Comparison of ENCODE assay signal across 1 cellular context in the genomic region with DNA sequence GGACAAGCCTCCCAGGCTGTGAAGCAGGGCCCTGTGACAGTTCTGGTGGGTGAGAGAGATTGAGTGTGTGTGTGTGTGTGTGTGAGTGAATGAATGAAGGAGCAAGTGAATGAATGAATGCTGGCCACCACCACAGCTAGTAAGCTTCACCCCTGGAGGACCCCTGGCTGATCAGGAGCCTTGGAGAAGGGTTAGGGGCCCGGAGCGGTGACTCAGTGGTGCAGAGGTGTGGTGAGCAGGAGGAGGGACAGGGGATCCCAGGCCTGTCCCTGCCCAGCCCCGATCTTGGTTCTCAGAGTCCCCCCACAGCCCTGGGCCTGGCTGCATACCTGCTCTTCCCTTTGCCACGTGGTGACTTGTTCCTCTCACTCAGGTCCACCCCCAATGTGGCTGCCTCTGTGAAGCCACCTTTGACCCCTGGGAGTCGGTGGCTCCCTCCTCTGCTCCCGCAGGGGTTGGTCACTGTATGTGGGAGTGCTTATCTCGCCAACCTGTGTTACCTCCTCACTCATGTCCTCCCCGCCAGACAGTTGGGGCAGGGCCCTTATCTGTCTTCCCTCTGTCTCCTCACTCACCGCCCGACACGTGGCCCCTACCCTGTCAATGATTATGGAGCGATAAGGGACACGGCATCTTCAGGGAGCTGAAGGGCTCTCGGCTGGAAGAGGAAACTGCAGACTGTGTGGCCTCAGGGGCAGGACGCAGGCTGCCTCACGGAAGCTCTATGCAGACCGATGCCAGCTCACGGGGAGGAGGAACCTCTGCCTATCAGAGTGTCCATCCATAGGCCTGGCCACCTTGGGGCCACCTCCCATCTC.
TF ChIP-seq lines count a peak whose summit lies in the region.

No MANE protein-coding gene starts in this region.

TF ChIP-seq in HepG2, 621 proteins besides CTCF, POLR2A, EP300 and RAD21 (continued from another document and continues in another):
- TF ChIP-seq, protein P1, sequence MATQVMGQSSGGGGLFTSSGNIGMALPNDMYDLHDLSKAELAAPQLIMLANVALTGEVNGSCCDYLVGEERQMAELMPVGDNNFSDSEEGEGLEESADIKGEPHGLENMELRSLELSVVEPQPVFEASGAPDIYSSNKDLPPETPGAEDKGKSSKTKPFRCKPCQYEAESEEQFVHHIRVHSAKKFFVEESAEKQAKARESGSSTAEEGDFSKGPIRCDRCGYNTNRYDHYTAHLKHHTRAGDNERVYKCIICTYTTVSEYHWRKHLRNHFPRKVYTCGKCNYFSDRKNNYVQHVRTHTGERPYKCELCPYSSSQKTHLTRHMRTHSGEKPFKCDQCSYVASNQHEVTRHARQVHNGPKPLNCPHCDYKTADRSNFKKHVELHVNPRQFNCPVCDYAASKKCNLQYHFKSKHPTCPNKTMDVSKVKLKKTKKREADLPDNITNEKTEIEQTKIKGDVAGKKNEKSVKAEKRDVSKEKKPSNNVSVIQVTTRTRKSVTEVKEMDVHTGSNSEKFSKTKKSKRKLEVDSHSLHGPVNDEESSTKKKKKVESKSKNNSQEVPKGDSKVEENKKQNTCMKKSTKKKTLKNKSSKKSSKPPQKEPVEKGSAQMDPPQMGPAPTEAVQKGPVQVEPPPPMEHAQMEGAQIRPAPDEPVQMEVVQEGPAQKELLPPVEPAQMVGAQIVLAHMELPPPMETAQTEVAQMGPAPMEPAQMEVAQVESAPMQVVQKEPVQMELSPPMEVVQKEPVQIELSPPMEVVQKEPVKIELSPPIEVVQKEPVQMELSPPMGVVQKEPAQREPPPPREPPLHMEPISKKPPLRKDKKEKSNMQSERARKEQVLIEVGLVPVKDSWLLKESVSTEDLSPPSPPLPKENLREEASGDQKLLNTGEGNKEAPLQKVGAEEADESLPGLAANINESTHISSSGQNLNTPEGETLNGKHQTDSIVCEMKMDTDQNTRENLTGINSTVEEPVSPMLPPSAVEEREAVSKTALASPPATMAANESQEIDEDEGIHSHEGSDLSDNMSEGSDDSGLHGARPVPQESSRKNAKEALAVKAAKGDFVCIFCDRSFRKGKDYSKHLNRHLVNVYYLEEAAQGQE (IDR thresholded peaks at IDR 0.05; ENCODE audit: borderline replicate concordance in 1 of 2, low read depth in 1 of 2, low read length in 2 of 2) = no peak
- TF ChIP-seq ATM (IDR thresholded peaks at IDR 0.05; ENCODE audit: borderline replicate concordance) = no peak
- no peak for TF ChIP-seq ZNF782 (CRISPR knock-in tag; IDR thresholded peaks at IDR 0.05; ENCODE audit: borderline replicate concordance)
- TF ChIP-seq ZNF383 (CRISPR knock-in tag; IDR thresholded peaks at IDR 0.05; ENCODE audit: borderline replicate concordance) = no peak
- TF ChIP-seq SNRNP70 (IDR thresholded peaks at IDR 0.05; ENCODE audit: low read depth, low read length) = no peak
- TF ChIP-seq ZNF3 (CRISPR knock-in tag; IDR thresholded peaks at IDR 0.05) = no peak
- TF ChIP-seq, protein P2, sequence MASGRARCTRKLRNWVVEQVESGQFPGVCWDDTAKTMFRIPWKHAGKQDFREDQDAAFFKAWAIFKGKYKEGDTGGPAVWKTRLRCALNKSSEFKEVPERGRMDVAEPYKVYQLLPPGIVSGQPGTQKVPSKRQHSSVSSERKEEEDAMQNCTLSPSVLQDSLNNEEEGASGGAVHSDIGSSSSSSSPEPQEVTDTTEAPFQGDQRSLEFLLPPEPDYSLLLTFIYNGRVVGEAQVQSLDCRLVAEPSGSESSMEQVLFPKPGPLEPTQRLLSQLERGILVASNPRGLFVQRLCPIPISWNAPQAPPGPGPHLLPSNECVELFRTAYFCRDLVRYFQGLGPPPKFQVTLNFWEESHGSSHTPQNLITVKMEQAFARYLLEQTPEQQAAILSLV (CRISPR knock-in tag; IDR thresholded peaks at IDR 0.05; ENCODE audit: borderline replicate concordance) = peak; percentile 68; the same call in 1 of the 2 replicates
- TF ChIP-seq, protein P3, sequence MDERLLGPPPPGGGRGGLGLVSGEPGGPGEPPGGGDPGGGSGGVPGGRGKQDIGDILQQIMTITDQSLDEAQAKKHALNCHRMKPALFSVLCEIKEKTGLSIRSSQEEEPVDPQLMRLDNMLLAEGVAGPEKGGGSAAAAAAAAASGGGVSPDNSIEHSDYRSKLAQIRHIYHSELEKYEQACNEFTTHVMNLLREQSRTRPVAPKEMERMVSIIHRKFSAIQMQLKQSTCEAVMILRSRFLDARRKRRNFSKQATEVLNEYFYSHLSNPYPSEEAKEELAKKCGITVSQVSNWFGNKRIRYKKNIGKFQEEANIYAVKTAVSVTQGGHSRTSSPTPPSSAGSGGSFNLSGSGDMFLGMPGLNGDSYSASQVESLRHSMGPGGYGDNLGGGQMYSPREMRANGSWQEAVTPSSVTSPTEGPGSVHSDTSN (CRISPR knock-in tag; IDR thresholded peaks at IDR 0.05) = no peak
- TF ChIP-seq, protein P4, sequence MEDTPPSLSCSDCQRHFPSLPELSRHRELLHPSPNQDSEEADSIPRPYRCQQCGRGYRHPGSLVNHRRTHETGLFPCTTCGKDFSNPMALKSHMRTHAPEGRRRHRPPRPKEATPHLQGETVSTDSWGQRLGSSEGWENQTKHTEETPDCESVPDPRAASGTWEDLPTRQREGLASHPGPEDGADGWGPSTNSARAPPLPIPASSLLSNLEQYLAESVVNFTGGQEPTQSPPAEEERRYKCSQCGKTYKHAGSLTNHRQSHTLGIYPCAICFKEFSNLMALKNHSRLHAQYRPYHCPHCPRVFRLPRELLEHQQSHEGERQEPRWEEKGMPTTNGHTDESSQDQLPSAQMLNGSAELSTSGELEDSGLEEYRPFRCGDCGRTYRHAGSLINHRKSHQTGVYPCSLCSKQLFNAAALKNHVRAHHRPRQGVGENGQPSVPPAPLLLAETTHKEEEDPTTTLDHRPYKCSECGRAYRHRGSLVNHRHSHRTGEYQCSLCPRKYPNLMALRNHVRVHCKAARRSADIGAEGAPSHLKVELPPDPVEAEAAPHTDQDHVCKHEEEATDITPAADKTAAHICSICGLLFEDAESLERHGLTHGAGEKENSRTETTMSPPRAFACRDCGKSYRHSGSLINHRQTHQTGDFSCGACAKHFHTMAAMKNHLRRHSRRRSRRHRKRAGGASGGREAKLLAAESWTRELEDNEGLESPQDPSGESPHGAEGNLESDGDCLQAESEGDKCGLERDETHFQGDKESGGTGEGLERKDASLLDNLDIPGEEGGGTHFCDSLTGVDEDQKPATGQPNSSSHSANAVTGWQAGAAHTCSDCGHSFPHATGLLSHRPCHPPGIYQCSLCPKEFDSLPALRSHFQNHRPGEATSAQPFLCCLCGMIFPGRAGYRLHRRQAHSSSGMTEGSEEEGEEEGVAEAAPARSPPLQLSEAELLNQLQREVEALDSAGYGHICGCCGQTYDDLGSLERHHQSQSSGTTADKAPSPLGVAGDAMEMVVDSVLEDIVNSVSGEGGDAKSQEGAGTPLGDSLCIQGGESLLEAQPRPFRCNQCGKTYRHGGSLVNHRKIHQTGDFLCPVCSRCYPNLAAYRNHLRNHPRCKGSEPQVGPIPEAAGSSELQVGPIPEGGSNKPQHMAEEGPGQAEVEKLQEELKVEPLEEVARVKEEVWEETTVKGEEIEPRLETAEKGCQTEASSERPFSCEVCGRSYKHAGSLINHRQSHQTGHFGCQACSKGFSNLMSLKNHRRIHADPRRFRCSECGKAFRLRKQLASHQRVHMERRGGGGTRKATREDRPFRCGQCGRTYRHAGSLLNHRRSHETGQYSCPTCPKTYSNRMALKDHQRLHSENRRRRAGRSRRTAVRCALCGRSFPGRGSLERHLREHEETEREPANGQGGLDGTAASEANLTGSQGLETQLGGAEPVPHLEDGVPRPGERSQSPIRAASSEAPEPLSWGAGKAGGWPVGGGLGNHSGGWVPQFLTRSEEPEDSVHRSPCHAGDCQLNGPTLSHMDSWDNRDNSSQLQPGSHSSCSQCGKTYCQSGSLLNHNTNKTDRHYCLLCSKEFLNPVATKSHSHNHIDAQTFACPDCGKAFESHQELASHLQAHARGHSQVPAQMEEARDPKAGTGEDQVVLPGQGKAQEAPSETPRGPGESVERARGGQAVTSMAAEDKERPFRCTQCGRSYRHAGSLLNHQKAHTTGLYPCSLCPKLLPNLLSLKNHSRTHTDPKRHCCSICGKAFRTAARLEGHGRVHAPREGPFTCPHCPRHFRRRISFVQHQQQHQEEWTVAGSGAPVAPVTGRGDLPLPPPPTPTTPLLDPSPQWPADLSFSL (CRISPR knock-in tag; IDR thresholded peaks at IDR 0.05) = no peak
- TF ChIP-seq ATAD3A (CRISPR knock-in tag; IDR thresholded peaks at IDR 0.05) = no peak
- TF ChIP-seq, protein P5, sequence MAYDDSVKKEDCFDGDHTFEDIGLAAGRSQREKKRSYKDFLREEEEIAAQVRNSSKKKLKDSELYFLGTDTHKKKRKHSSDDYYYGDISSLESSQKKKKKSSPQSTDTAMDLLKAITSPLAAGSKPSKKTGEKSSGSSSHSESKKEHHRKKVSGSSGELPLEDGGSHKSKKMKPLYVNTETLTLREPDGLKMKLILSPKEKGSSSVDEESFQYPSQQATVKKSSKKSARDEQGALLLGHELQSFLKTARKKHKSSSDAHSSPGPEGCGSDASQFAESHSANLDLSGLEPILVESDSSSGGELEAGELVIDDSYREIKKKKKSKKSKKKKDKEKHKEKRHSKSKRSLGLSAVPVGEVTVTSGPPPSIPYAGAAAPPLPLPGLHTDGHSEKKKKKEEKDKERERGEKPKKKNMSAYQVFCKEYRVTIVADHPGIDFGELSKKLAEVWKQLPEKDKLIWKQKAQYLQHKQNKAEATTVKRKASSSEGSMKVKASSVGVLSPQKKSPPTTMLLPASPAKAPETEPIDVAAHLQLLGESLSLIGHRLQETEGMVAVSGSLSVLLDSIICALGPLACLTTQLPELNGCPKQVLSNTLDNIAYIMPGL (CRISPR knock-in tag; IDR thresholded peaks at IDR 0.05; ENCODE audit: borderline replicate concordance in 1 of 2, low read depth in 1 of 2) = no peak
- TF ChIP-seq ZFP1 (CRISPR knock-in tag; IDR thresholded peaks at IDR 0.05) = no peak
- TF ChIP-seq PAF1 (CRISPR knock-in tag; IDR thresholded peaks at IDR 0.05) = no peak
- TF ChIP-seq, protein P6, sequence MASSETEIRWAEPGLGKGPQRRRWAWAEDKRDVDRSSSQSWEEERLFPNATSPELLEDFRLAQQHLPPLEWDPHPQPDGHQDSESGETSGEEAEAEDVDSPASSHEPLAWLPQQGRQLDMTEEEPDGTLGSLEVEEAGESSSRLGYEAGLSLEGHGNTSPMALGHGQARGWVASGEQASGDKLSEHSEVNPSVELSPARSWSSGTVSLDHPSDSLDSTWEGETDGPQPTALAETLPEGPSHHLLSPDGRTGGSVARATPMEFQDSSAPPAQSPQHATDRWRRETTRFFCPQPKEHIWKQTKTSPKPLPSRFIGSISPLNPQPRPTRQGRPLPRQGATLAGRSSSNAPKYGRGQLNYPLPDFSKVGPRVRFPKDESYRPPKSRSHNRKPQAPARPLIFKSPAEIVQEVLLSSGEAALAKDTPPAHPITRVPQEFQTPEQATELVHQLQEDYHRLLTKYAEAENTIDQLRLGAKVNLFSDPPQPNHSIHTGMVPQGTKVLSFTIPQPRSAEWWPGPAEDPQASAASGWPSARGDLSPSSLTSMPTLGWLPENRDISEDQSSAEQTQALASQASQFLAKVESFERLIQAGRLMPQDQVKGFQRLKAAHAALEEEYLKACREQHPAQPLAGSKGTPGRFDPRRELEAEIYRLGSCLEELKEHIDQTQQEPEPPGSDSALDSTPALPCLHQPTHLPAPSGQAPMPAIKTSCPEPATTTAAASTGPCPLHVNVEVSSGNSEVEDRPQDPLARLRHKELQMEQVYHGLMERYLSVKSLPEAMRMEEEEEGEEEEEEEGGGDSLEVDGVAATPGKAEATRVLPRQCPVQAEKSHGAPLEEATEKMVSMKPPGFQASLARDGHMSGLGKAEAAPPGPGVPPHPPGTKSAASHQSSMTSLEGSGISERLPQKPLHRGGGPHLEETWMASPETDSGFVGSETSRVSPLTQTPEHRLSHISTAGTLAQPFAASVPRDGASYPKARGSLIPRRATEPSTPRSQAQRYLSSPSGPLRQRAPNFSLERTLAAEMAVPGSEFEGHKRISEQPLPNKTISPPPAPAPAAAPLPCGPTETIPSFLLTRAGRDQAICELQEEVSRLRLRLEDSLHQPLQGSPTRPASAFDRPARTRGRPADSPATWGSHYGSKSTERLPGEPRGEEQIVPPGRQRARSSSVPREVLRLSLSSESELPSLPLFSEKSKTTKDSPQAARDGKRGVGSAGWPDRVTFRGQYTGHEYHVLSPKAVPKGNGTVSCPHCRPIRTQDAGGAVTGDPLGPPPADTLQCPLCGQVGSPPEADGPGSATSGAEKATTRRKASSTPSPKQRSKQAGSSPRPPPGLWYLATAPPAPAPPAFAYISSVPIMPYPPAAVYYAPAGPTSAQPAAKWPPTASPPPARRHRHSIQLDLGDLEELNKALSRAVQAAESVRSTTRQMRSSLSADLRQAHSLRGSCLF (CRISPR knock-in tag; IDR thresholded peaks at IDR 0.05; ENCODE audit: borderline replicate concordance) = no peak
- no peak for TF ChIP-seq ZNF556 (CRISPR knock-in tag; IDR thresholded peaks at IDR 0.05; ENCODE audit: borderline replicate concordance)
- TF ChIP-seq NFE2L1 (CRISPR knock-in tag; IDR thresholded peaks at IDR 0.05; ENCODE audit: borderline replicate concordance) = no peak
- TF ChIP-seq SNAI1 (CRISPR knock-in tag; IDR thresholded peaks at IDR 0.05; ENCODE audit: borderline replicate concordance) = no peak
- no peak for TF ChIP-seq FOXK2 (IDR thresholded peaks at IDR 0.05)
- TF ChIP-seq, protein P7, sequence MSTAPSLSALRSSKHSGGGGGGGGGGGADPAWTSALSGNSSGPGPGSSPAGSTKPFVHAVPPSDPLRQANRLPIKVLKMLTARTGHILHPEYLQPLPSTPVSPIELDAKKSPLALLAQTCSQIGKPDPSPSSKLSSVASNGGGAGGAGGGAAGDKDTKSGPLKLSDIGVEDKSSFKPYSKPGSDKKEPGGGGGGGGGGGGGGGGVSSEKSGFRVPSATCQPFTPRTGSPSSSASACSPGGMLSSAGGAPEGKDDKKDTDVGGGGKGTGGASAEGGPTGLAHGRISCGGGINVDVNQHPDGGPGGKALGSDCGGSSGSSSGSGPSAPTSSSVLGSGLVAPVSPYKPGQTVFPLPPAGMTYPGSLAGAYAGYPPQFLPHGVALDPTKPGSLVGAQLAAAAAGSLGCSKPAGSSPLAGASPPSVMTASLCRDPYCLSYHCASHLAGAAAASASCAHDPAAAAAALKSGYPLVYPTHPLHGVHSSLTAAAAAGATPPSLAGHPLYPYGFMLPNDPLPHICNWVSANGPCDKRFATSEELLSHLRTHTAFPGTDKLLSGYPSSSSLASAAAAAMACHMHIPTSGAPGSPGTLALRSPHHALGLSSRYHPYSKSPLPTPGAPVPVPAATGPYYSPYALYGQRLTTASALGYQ (CRISPR knock-in tag; IDR thresholded peaks at IDR 0.05) = no peak
- no peak for TF ChIP-seq ZNF337 (CRISPR knock-in tag; IDR thresholded peaks at IDR 0.05; ENCODE audit: borderline replicate concordance, low read depth)
- TF ChIP-seq, protein P8, sequence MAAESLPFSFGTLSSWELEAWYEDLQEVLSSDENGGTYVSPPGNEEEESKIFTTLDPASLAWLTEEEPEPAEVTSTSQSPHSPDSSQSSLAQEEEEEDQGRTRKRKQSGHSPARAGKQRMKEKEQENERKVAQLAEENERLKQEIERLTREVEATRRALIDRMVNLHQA (CRISPR knock-in tag; IDR thresholded peaks at IDR 0.05) = no peak
- no peak for TF ChIP-seq CREB1 (IDR thresholded peaks at IDR 0.05)
- TF ChIP-seq CREB1 (CRISPR knock-in tag; IDR thresholded peaks at IDR 0.05) = no peak
- TF ChIP-seq MYNN (CRISPR knock-in tag; IDR thresholded peaks at IDR 0.05; ENCODE audit: low read depth) = no peak
- TF ChIP-seq ZNF552 (CRISPR knock-in tag; IDR thresholded peaks at IDR 0.05; ENCODE audit: borderline replicate concordance) = no peak
- TF ChIP-seq, protein P9, sequence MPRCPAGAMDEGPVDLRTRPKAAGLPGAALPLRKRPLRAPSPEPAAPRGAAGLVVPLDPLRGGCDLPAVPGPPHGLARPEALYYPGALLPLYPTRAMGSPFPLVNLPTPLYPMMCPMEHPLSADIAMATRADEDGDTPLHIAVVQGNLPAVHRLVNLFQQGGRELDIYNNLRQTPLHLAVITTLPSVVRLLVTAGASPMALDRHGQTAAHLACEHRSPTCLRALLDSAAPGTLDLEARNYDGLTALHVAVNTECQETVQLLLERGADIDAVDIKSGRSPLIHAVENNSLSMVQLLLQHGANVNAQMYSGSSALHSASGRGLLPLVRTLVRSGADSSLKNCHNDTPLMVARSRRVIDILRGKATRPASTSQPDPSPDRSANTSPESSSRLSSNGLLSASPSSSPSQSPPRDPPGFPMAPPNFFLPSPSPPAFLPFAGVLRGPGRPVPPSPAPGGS (CRISPR knock-in tag; IDR thresholded peaks at IDR 0.05) = peak; percentile 52; the same call in 1 of the 2 replicates
- TF ChIP-seq ZNF292 (CRISPR knock-in tag; IDR thresholded peaks at IDR 0.05; ENCODE audit: borderline replicate concordance, low read depth) = 0 out of 2 replicates have a peak, but pooled peaks have one; percentile 76
